ENCODE assay signal across 12 cellular contexts in genomic region chr17:21296097-21297025, GRCh38. TPM values are rescaled to one million over a fixed set of nuclear protein-coding genes. Genes with fewer than 3 reads are reported as not detected.
DNase-seq lines count a peak whose midpoint lies in the region; ATAC-seq, FAIRE-seq and TF ChIP-seq lines count a peak whose summit lies in the region.
"Had no signal": no experiment of that assay in that cellular context is flagged by ENCODE, and none has a peak within 500 bp of the region (broad histone marks: within the 10 kb centered on the region; RNA-seq: fewer than 3 reads in every experiment).

No MANE protein-coding gene starts in this region.

- CTCF ChIA-PET in Calu3 (lab: Charles Lee): no interaction called here

- intact Hi-C loops in sigmoid colon (cut with DNase I): no loop called here
- intact Hi-C loops in Calu3 (cut with micrococcal nuclease; ENCODE audit: unreplicated experiment): no loop called here

- peaks cover 8% of the 10 kb centered on the region; the same call in 1 of the 2 replicates for H4K20me1 ChIP-seq in GM23248 (ENCODE audit: insufficient read depth)

- BruUV-seq in Calu3 (replicated peaks; lab: Mats Ljungman, UMichigan): no TSS peak

- H3K9me2 ChIP-seq in GM23248 (ENCODE audit: insufficient read depth): no peaks in the 10 kb centered on the region

- H3K27me3 ChIP-seq in GM23248 (replicated peaks; ENCODE audit: insufficient read depth) (no peaks in the 10 kb centered on the region), sigmoid colon (no peaks in the 10 kb centered on the region)

- H3K4me3 Mint-ChIP-seq in glutamatergic neuron (ENCODE audit: unreplicated experiment) (no peak overlapping the region), Calu3 (ENCODE audit: low read depth, unreplicated experiment) (no peak overlapping the region)

- H3K36me3 ChIP-seq in GM23248 (ENCODE audit: low read depth) (peaks cover 14% of the 10 kb centered on the region), sigmoid colon (peaks cover 6 to 29% (median 20%) of the 10 kb centered on the region in 4 donors)

- H3K4me3 ChIP-seq in GM23248: no peak overlapping the region
- no peak overlapping the region for H3K4me3 ChIP-seq in sigmoid colon

- peaks cover 4% of the 10 kb centered on the region; the same call in 1 of the 2 replicates for H3K4me1 ChIP-seq in GM23248 (ENCODE audit: insufficient read depth)
- peaks cover 0 to 40% (median 27%) of the 10 kb centered on the region in 4 donors for H3K4me1 ChIP-seq in sigmoid colon
- H3K4me1 ChIP-seq: Caco-2 had no signal

- H3K27me3 Mint-ChIP-seq in glutamatergic neuron (ENCODE audit: unreplicated experiment) (peaks cover 42% of the 10 kb centered on the region), Calu3 (ENCODE audit: unreplicated experiment) (no peaks in the 10 kb centered on the region)

- H3K4me1 Mint-ChIP-seq in glutamatergic neuron (ENCODE audit: low read depth, unreplicated experiment) (peaks cover 25% of the 10 kb centered on the region), Calu3 (ENCODE audit: low read depth, unreplicated experiment) (no peaks in the 10 kb centered on the region)

- TF ChIP-seq CTCF in glutamatergic neuron (IDR thresholded peaks at IDR 0.05; ENCODE audit: partially characterized antibody, unreplicated experiment) (no peak), sigmoid colon (IDR thresholded peaks at IDR 0.05) (no peak), Calu3 (IDR thresholded peaks at IDR 0.05; ENCODE audit: unreplicated experiment) (no peak)

- ATAC-seq in HG02763 (IDR thresholded peaks at IDR 0.05; ENCODE audit: unreplicated experiment): no peak

- no peak overlapping the region for H3K4me2 ChIP-seq in GM23248 (ENCODE audit: unreplicated experiment)

- in situ Hi-C loops in GM23248 (cut with MboI): no loop called here

- peak; percentile 79 for DNase-seq in GM23248
- peak; percentile 4 for DNase-seq in RCC 7860 (ENCODE audit: low spot score)
- no peak for DNase-seq in glutamatergic neuron
- DNase-seq in sigmoid colon: peak; percentile 61
- DNase-seq in iPS-NIHi11 (ENCODE audit: low spot score): no peak
- no peak for DNase-seq in Calu3
- DNase-seq in SIG-M5 (lab: John Stamatoyannopoulos, UW): no peak
- DNase-seq: activated CD4-positive, CD25-positive, alpha-beta regulatory T cell treated with anti-CD3 and anti-CD28 coated beads, Interleukin-2, amount 50 U/mL, for 72 hours; Caco-2; left colon; stimulated activated naive CD4-positive, alpha-beta T cell had no signal

- no peak for TF ChIP-seq EP300 in sigmoid colon (IDR thresholded peaks at IDR 0.05)

- H3K27ac Mint-ChIP-seq in glutamatergic neuron (ENCODE audit: unreplicated experiment): peak overlapping the region; percentile 76
- no peak overlapping the region for H3K27ac Mint-ChIP-seq in Calu3 (ENCODE audit: unreplicated experiment)

- WGBS in GM23248 (ENCODE audit: low coverage in 1 of 2, low lambda C conversion rate in 2 of 2, missing lambda C conversion rate in 2 of 2), 2 experiments: 50 to 54% methylated on average over 22 of the region's 22 CpGs
- WGBS in sigmoid colon, 2 donors: 68 to 74% methylated on average over 22 of the region's 22 CpGs

- TF ChIP-seq POLR2A in sigmoid colon (IDR thresholded peaks at IDR 0.05): no peak

- H3K36me3 Mint-ChIP-seq in glutamatergic neuron (ENCODE audit: unreplicated experiment) (peaks cover 7% of the 10 kb centered on the region), Calu3 (ENCODE audit: insufficient read depth, unreplicated experiment) (peaks cover 69% of the 10 kb centered on the region)

- H3K27ac ChIP-seq in GM23248 (0 out of 2 replicates have a peak overlapping the region, but pooled peaks have one; percentile 41), sigmoid colon (peak overlapping the region in 1 of 4 donors; percentile 24)

- peaks cover 100% of the 10 kb centered on the region for H3K79me2 ChIP-seq in GM23248 (ENCODE audit: insufficient read depth)

- H3K9me3 ChIP-seq in GM23248 (ENCODE audit: low read depth) (no peaks in the 10 kb centered on the region), sigmoid colon (no peaks in the 10 kb centered on the region)
- H3K9me3 ChIP-seq: Caco-2 had no signal

- H3K9me3 Mint-ChIP-seq in glutamatergic neuron (ENCODE audit: unreplicated experiment) (peaks cover 46% of the 10 kb centered on the region), Calu3 (ENCODE audit: low read depth, unreplicated experiment) (no peaks in the 10 kb centered on the region)

- H3F3A ChIP-seq in GM23248 (ENCODE audit: insufficient read depth): no peaks in the 10 kb centered on the region

- FAIRE-seq in RCC 7860 (lab: Jason Lieb, UNC): no peak

- peak overlapping the region; percentile 18; the same call in 1 of the 2 replicates for H3K9ac ChIP-seq in GM23248

- H2AFZ ChIP-seq in GM23248: no peak overlapping the region

RNA-seq across cellular contexts. Expression of gene MAP2K3, which starts 11.8 kb away (rescaled TPM):
- 32.2 and 42.6 TPM in 2 replicates for total RNA-seq in GM23248 (2014; rRNA removed; shearing (Covaris generic))
- polyA plus RNA-seq in GM23248 (2016; fragmentation: Nextera tagmentation; extraction: Ambion mirVana) (119 and 125 TPM in 2 replicates), sigmoid colon (10 to 100 TPM; 43.8 to 59.1 (median 54.8) TPM)
- total RNA-seq in glutamatergic neuron (ENCODE audit: unreplicated experiment) (38.0 TPM), sigmoid colon (10 to 100 TPM in 3 of 4 donors, 1 to 10 TPM in 1; 9.5 to 23.3 (median 13.3) TPM), Calu3 (2022) (93.5 and 111 TPM in 2 replicates)

RNA-seq across cellular contexts. Expression of gene NATD1, which starts 43.2 kb away (rescaled TPM):
- total RNA-seq in GM23248 (2014; rRNA removed; shearing (Covaris generic)): 5.0 and 9.6 TPM in 2 replicates
- polyA plus RNA-seq in GM23248 (2016; fragmentation: Nextera tagmentation; extraction: Ambion mirVana) (3.6 and 4.0 TPM in 2 replicates), sigmoid colon (1 to 10 TPM; 2.5 to 4.5 (median 3.6) TPM)
- total RNA-seq in glutamatergic neuron (ENCODE audit: unreplicated experiment) (45.9 TPM), sigmoid colon (10 to 100 TPM in 2 of 4 donors, 1 to 10 TPM in 2; 6.8 to 13.8 (median 9.9) TPM), Calu3 (2022) (1.5 and 1.7 TPM in 2 replicates)

Comparison
In these comparisons a context has a peak if more than half of its experiments do, and no peak if none do; other contexts are left out.
1. DNase-seq: peak in GM23248 (single experiment), RCC 7860 (single experiment) and sigmoid colon (single experiment); none in glutamatergic neuron (single experiment), iPS-NIHi11 (single experiment), Calu3 (single experiment) and SIG-M5 (single experiment).